Comparison of ENCODE assay signal across 1 cellular context in genomic region chr1:155976062-155976912, GRCh38.
TF ChIP-seq lines count a peak whose summit lies in the region.

No MANE protein-coding gene starts in this region.

TF ChIP-seq in HEK293, 187 proteins besides CTCF, POLR2A, EP300 and RAD21 (continued from another document):
- TF ChIP-seq, protein P1, sequence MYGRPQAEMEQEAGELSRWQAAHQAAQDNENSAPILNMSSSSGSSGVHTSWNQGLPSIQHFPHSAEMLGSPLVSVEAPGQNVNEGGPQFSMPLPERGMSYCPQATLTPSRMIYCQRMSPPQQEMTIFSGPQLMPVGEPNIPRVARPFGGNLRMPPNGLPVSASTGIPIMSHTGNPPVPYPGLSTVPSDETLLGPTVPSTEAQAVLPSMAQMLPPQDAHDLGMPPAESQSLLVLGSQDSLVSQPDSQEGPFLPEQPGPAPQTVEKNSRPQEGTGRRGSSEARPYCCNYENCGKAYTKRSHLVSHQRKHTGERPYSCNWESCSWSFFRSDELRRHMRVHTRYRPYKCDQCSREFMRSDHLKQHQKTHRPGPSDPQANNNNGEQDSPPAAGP (tag by site-specific recombination; IDR thresholded peaks at IDR 0.05): peak; percentile 36; the same call in 1 of the 2 replicates
- TF ChIP-seq ZNF248 (tag by site-specific recombination; IDR thresholded peaks at IDR 0.05): no peak
- TF ChIP-seq SP2 (tag by site-specific recombination; IDR thresholded peaks at IDR 0.05): peak; percentile 64
- no peak for TF ChIP-seq ZNF174 (tag by site-specific recombination; IDR thresholded peaks at IDR 0.05)
- no peak for TF ChIP-seq ZNF302 (tag by site-specific recombination; IDR thresholded peaks at IDR 0.05; ENCODE audit: low read depth)
- TF ChIP-seq GLI2 (tag by site-specific recombination; IDR thresholded peaks at IDR 0.05; ENCODE audit: borderline replicate concordance, low read depth): no peak
- TF ChIP-seq ZNF211 (tag by site-specific recombination; IDR thresholded peaks at IDR 0.05; ENCODE audit: low read depth): no peak
- TF ChIP-seq ZNF707 (tag by site-specific recombination; IDR thresholded peaks at IDR 0.05): no peak
- TF ChIP-seq TCF7L2 (IDR thresholded peaks at IDR 0.05; ENCODE audit: borderline replicate concordance, low read depth, low read length): no peak
- no peak for TF ChIP-seq ZNF266 (tag by site-specific recombination; IDR thresholded peaks at IDR 0.05; ENCODE audit: low read depth)
- no peak for TF ChIP-seq ZNF501 (tag by site-specific recombination; IDR thresholded peaks at IDR 0.05)
